Comparison of ENCODE assay signal across 26 cellular contexts in the genomic region with DNA sequence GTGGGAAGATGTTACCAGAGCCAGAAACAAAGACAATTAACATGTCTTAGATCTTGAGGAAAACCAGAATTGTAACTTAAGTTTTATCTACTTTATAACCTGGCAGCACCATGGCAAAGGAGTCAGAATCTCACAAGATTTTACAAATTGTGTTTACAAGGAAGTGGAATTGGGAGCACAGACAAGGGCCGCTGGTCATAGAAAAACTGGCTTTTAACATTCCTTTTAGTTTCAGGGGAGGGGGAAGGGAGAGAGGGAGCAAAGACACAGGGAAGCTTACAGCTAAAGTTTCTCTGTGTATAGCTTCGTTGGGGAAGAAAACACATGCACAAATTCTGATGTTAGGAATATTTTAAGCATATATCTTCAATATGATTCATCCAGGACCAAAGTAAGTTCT. TPM values are rescaled to one million over a fixed set of nuclear protein-coding genes. Genes with fewer than 3 reads are reported as not detected.
DNase-seq lines count a peak whose midpoint lies in the region; ATAC-seq, FAIRE-seq and TF ChIP-seq lines count a peak whose summit lies in the region.
"Had no signal": no experiment of that assay in that cellular context is flagged by ENCODE, and none has a peak within 500 bp of the region (broad histone marks: within the 10 kb centered on the region; RNA-seq: fewer than 3 reads in every experiment).

No MANE protein-coding gene starts in this region.

- TF ChIP-seq POLR2A in H1 (IDR thresholded peaks at IDR 0.05; ENCODE audit: control extremely low read depth in 1 of 2, low read depth in 2 of 2, low read length in 2 of 2): no peak

- H2AK5ac ChIP-seq in H1 (ENCODE audit: low read depth, low read length): no peak overlapping the region

- H3K79me1 ChIP-seq in H1 (ENCODE audit: low read depth, low read length): no peaks in the 10 kb centered on the region

- DNase-seq in GM23338 (ENCODE audit: low spot score) (peak; percentile 8), H1 (ENCODE audit: low read depth in 1 of 2, low spot score in 2 of 2) (no peak), smooth muscle cell (lab: John Stamatoyannopoulos, UW; ENCODE audit: unreplicated experiment) (no peak), foreskin keratinocyte (no peak), glutamatergic neuron (no peak)
- DNase-seq in activated T-cell treated with anti-CD3 and anti-CD28 coated beads, Interleukin-2, amount 50 U/mL, for 24 hours: no peak
- DNase-seq: Calu3, DMS79 treated with DMSO at 0.1 percent for 48 hours, MM.1S, NCI-H1048, NCI-H1417, NCI-H1694, NCI-H2081, NCI-H226, NCI-H510A, NCI-H69, Peyer's patch, SHP77 treated with DMSO at 0.1 percent for 48 hours had no signal

- H3K36me3 Mint-ChIP-seq in GM23338 (ENCODE audit: low read depth) (no peaks in the 10 kb centered on the region), nephron (ENCODE audit: low read depth) (no peaks in the 10 kb centered on the region), glutamatergic neuron (ENCODE audit: unreplicated experiment) (no peaks in the 10 kb centered on the region)
- no peaks in the 10 kb centered on the region for H3K36me3 Mint-ChIP-seq in activated T-cell treated with anti-CD3 and anti-CD28 coated beads, Interleukin-2, amount 50 U/mL, for 24 hours (ENCODE audit: low read depth)

- no peaks in the 10 kb centered on the region for H3F3A ChIP-seq in GM23338 (replicated peaks; ENCODE audit: low read depth)
- H3F3A ChIP-seq in smooth muscle cell (ENCODE audit: low read depth): no peaks in the 10 kb centered on the region

- H2BK120ac ChIP-seq in H1 (replicated peaks; ENCODE audit: low read depth, low read length): no peak overlapping the region

- no peak overlapping the region for H3K23ac ChIP-seq in H1 (ENCODE audit: insufficient read length)

- WGBS in H1 (ENCODE audit: extremely low coverage in 1 of 2, insufficient coverage in 1 of 2, insufficient read length in 1 of 2, insufficient replicate concordance in 2 of 2, low coverage in 1 of 2, low lambda C conversion rate in 2 of 2, missing lambda C conversion rate in 1 of 2), 2 experiments: 23% methylated on average over 2 of the region's 2 CpGs; no CpG with 5 or more reads in 1 of the 2 experiments
- WGBS in smooth muscle cell (ENCODE audit: low lambda C conversion rate): 4% methylated on average over 2 of the region's 2 CpGs

- no peak overlapping the region for H3K18ac ChIP-seq in H1 (ENCODE audit: extremely low read depth, low read length)

- TF ChIP-seq CTCF in GM23338 (conservative IDR thresholded peaks at IDR 0.05; ENCODE audit: low read depth in 2 of 2): no peak
- TF ChIP-seq CTCF in H1 (IDR thresholded peaks at IDR 0.05; ENCODE audit: control extremely low read depth in 1 of 3, insufficient read depth in 1 of 3, low read depth in 1 of 3, low read length in 3 of 3): no peak
- TF ChIP-seq CTCF in nephron (IDR thresholded peaks at IDR 0.05; ENCODE audit: unreplicated experiment in 3 of 3): no peak
- no peak for TF ChIP-seq CTCF in smooth muscle cell (IDR thresholded peaks at IDR 0.05; ENCODE audit: borderline replicate concordance, insufficient read depth, poor library complexity, severe bottlenecking)
- TF ChIP-seq CTCF in foreskin keratinocyte (conservative IDR thresholded peaks at IDR 0.05): no peak
- no peak for TF ChIP-seq CTCF in glutamatergic neuron (IDR thresholded peaks at IDR 0.05; ENCODE audit: partially characterized antibody, unreplicated experiment)

- H4K5ac ChIP-seq in H1 (ENCODE audit: insufficient read length, low read depth, low read length): no peak overlapping the region

- POLR2A ChIA-PET in H1 (lab: Charles Lee; ENCODE audit: partially characterized antibody): no interaction called here

- no peak overlapping the region for H2AFZ ChIP-seq in GM23338
- peak overlapping the region; percentile 88 for H2AFZ ChIP-seq in H1 (ENCODE audit: low read length)
- peak overlapping the region; percentile 84 for H2AFZ ChIP-seq in smooth muscle cell (ENCODE audit: low read depth)

- H3K27me3 Mint-ChIP-seq in GM23338 (ENCODE audit: insufficient read depth, low read depth, poor library complexity): no peaks in the 10 kb centered on the region
- H3K27me3 Mint-ChIP-seq in nephron (ENCODE audit: low read depth): no peaks in the 10 kb centered on the region
- no peaks in the 10 kb centered on the region for H3K27me3 Mint-ChIP-seq in activated T-cell treated with anti-CD3 and anti-CD28 coated beads, Interleukin-2, amount 50 U/mL, for 24 hours
- peaks cover 2% of the 10 kb centered on the region for H3K27me3 Mint-ChIP-seq in glutamatergic neuron (ENCODE audit: unreplicated experiment)

- H3K27me3 ChIP-seq in GM23338 (ENCODE audit: insufficient read depth) (no peaks in the 10 kb centered on the region), H1 (replicated peaks in 1 of 4; ENCODE audit: control insufficient read depth in 3 of 4, extremely low read depth in 1 of 4, insufficient read depth in 3 of 4, low read length in 3 of 4) (no peaks in the 10 kb centered on the region), smooth muscle cell (ENCODE audit: low read depth) (no peaks in the 10 kb centered on the region), foreskin keratinocyte (no peaks in the 10 kb centered on the region)
- H3K27me3 ChIP-seq: Peyer's patch had no signal

- H3K4me3 ChIP-seq in GM23338 (no peak overlapping the region), H1 (ENCODE audit: extremely low read depth in 1 of 4, insufficient read depth in 2 of 4, low read depth in 3 of 4, low read length in 4 of 4) (no peak overlapping the region), smooth muscle cell (no peak overlapping the region)
- H3K4me3 ChIP-seq: Peyer's patch had no signal

- H3K27ac Mint-ChIP-seq in GM23338: no peak overlapping the region
- H3K27ac Mint-ChIP-seq in nephron: peak overlapping the region in 2 of 3 experiments; percentile 32 to 41
- no peak overlapping the region for H3K27ac Mint-ChIP-seq in activated T-cell treated with anti-CD3 and anti-CD28 coated beads, Interleukin-2, amount 50 U/mL, for 24 hours
- H3K27ac Mint-ChIP-seq in glutamatergic neuron (ENCODE audit: unreplicated experiment): no peak overlapping the region

- H3K4me1 ChIP-seq in GM23338 (ENCODE audit: insufficient read depth) (no peaks in the 10 kb centered on the region), H1 (replicated peaks in 1 of 4; ENCODE audit: control insufficient read depth in 3 of 4, insufficient read depth in 4 of 4, low read length in 3 of 4) (no peaks in the 10 kb centered on the region), smooth muscle cell (ENCODE audit: low read depth) (peaks cover 6% of the 10 kb centered on the region), foreskin keratinocyte (no peaks in the 10 kb centered on the region)
- H3K4me1 ChIP-seq: Peyer's patch had no signal

- FAIRE-seq in H1 (lab: Jason Lieb, UNC): no peak
- FAIRE-seq: GM12892, GM19239, H54 had no signal

- no peak overlapping the region for H4K8ac ChIP-seq in H1 (ENCODE audit: extremely low read depth, insufficient read depth, low read length)

- H3K27ac ChIP-seq in GM23338 (ENCODE audit: low read depth) (no peak overlapping the region), H1 (ENCODE audit: low read depth, low read length) (no peak overlapping the region), smooth muscle cell (ENCODE audit: low read depth) (no peak overlapping the region), foreskin keratinocyte (no peak overlapping the region)
- H3K27ac ChIP-seq: KMS-11, Peyer's patch had no signal

- H4K20me1 ChIP-seq in GM23338 (replicated peaks; ENCODE audit: insufficient read depth) (no peaks in the 10 kb centered on the region), H1 (replicated peaks in 1 of 2; ENCODE audit: control insufficient read depth in 1 of 2, insufficient read depth in 2 of 2, low read length in 2 of 2) (no peaks in the 10 kb centered on the region), smooth muscle cell (ENCODE audit: low read depth) (no peaks in the 10 kb centered on the region)

- no peaks in the 10 kb centered on the region for H3K9me3 Mint-ChIP-seq in GM23338
- H3K9me3 Mint-ChIP-seq in nephron: no peaks in the 10 kb centered on the region
- H3K9me3 Mint-ChIP-seq in activated T-cell treated with anti-CD3 and anti-CD28 coated beads, Interleukin-2, amount 50 U/mL, for 24 hours: no peaks in the 10 kb centered on the region
- no peaks in the 10 kb centered on the region for H3K9me3 Mint-ChIP-seq in glutamatergic neuron (ENCODE audit: unreplicated experiment)

- H3K4ac ChIP-seq in H1 (replicated peaks; ENCODE audit: insufficient read length, low read depth, low read length): no peak overlapping the region

- no peaks in the 10 kb centered on the region for H3K36me3 ChIP-seq in GM23338 (ENCODE audit: insufficient read depth)
- H3K36me3 ChIP-seq in H1 (ENCODE audit: control insufficient read depth in 2 of 4, insufficient read depth in 4 of 4, low read length in 3 of 4): no peaks in the 10 kb centered on the region
- H3K36me3 ChIP-seq in smooth muscle cell (ENCODE audit: low read depth): no peaks in the 10 kb centered on the region
- H3K36me3 ChIP-seq: Peyer's patch had no signal

- H4K91ac ChIP-seq in H1 (replicated peaks; ENCODE audit: insufficient read length, low read length): no peak overlapping the region

- H3K79me2 ChIP-seq in GM23338 (replicated peaks; ENCODE audit: insufficient read depth): no peaks in the 10 kb centered on the region
- no peaks in the 10 kb centered on the region for H3K79me2 ChIP-seq in H1 (ENCODE audit: control insufficient read depth in 1 of 2, insufficient read depth in 2 of 2, low read length in 2 of 2)
- no peaks in the 10 kb centered on the region for H3K79me2 ChIP-seq in smooth muscle cell (ENCODE audit: low read depth)

- peaks cover 9% of the 10 kb centered on the region; the same call in 2 of the 3 replicates for H3K4me1 Mint-ChIP-seq in GM23338
- H3K4me1 Mint-ChIP-seq in nephron: no peaks in the 10 kb centered on the region
- no peaks in the 10 kb centered on the region for H3K4me1 Mint-ChIP-seq in activated T-cell treated with anti-CD3 and anti-CD28 coated beads, Interleukin-2, amount 50 U/mL, for 24 hours (ENCODE audit: low read depth)
- no peaks in the 10 kb centered on the region for H3K4me1 Mint-ChIP-seq in glutamatergic neuron (ENCODE audit: low read depth, unreplicated experiment)

- no peak for TF ChIP-seq RAD21 in H1 (IDR thresholded peaks at IDR 0.05 in 1 of 2, conservative IDR thresholded peaks at IDR 0.05 in 1 of 2; ENCODE audit: low read depth in 2 of 2, low read length in 2 of 2)

- no peak overlapping the region for H3K14ac ChIP-seq in H1 (ENCODE audit: insufficient read length)

- H3K9me2 ChIP-seq in GM23338 (ENCODE audit: insufficient read depth): 0 out of 2 replicates have a peak, but pooled peaks cover 2% of the 10 kb centered on the region

- CTCF ChIA-PET in H1 (lab: Charles Lee; ENCODE audit: partially characterized antibody): no interaction called here

- H2BK15ac ChIP-seq in H1 (ENCODE audit: low read length): no peak overlapping the region

- no peak for TF ChIP-seq EP300 in H1 (IDR thresholded peaks at IDR 0.05; ENCODE audit: borderline replicate concordance in 1 of 2, low read depth in 2 of 2, low read length in 2 of 2)

- H2BK12ac ChIP-seq in H1 (ENCODE audit: low read depth, low read length): no peak overlapping the region

- no peak overlapping the region for H3K9ac ChIP-seq in H1 (replicated peaks in 1 of 4; ENCODE audit: extremely low read depth in 1 of 4, low read depth in 3 of 4, low read length in 3 of 4)
- no peak overlapping the region for H3K9ac ChIP-seq in smooth muscle cell (ENCODE audit: low read depth)
- H3K9ac ChIP-seq: KMS-11 had no signal

- H3K23me2 ChIP-seq in H1 (ENCODE audit: low read depth, low read length): no peaks in the 10 kb centered on the region

- H3K4me2 ChIP-seq in GM23338 (no peak overlapping the region), H1 (ENCODE audit: insufficient read depth in 1 of 2, low read depth in 2 of 2, low read length in 2 of 2) (no peak overlapping the region), smooth muscle cell (peak overlapping the region; percentile 30)
- H3K4me2 ChIP-seq: KMS-11 had no signal

- H2BK20ac ChIP-seq in H1 (ENCODE audit: low read length): no peak overlapping the region

- H3K4me3 Mint-ChIP-seq in GM23338 (no peak overlapping the region), nephron (no peak overlapping the region), glutamatergic neuron (ENCODE audit: unreplicated experiment) (no peak overlapping the region)
- H3K4me3 Mint-ChIP-seq in activated T-cell treated with anti-CD3 and anti-CD28 coated beads, Interleukin-2, amount 50 U/mL, for 24 hours: no peak overlapping the region

- H3K56ac ChIP-seq in H1 (replicated peaks; ENCODE audit: insufficient read length, low read depth, low read length): no peak overlapping the region

- ATAC-seq in GM23338: no peak
- no peak for ATAC-seq in foreskin keratinocyte

- no peak overlapping the region for H2BK5ac ChIP-seq in H1 (ENCODE audit: low read depth, low read length)

- H3K9me3 ChIP-seq in H1 (ENCODE audit: insufficient read depth in 2 of 2, low read depth in 1 of 2, low read length in 1 of 2): no peaks in the 10 kb centered on the region
- H3K9me3 ChIP-seq in smooth muscle cell (replicated peaks; ENCODE audit: low read depth): no peaks in the 10 kb centered on the region
- H3K9me3 ChIP-seq: Peyer's patch had no signal

RNA-seq across cellular contexts. Expression of gene UGT2B11, which starts 10.3 kb away (rescaled TPM):
- not detected in 2 replicates for total RNA-seq in GM23338 (2014; rRNA removed; shearing (Covaris generic))
- polyA plus RNA-seq in GM23338 (2016; fragmentation: Nextera tagmentation; extraction: Ambion mirVana) (not detected in 2 replicates), H1 (2011; rRNA removed) (not detected in 2 replicates), smooth muscle cell (not detected in 2 replicates), foreskin keratinocyte (not detected in 2 replicates)
- not detected in 2 replicates for total RNA-seq in H1 (2021; fragmentation: NEBNext Ultra II Directional; extraction: Animal tissue kit (Norgen Biotek cat#: 25700))
- not detected for polyA plus RNA-seq in H1 (2011; cell fraction: cytosol; rRNA removed)
- not detected for polyA plus RNA-seq in H1 (2011; cell fraction: nucleus; rRNA removed)
- polyA plus RNA-seq in H1 (2012, experiment 1 of 2): not detected in 4 replicates
- polyA plus RNA-seq in H1 (2012, experiment 2 of 2): not detected
- polyA plus RNA-seq in H1 (2013, experiment 1 of 2): not detected
- polyA plus RNA-seq in H1 (2013, experiment 2 of 2): not detected
- polyA minus RNA-seq in H1 (2011; rRNA and poly(A)+ RNA removed): not detected in 2 replicates
- not detected for polyA minus RNA-seq in H1 (2011; cell fraction: cytosol; rRNA and poly(A)+ RNA removed)
- polyA minus RNA-seq in H1 (2011; cell fraction: nucleus; rRNA and poly(A)+ RNA removed): not detected
- total RNA-seq in smooth muscle cell (not detected in 2 replicates), foreskin keratinocyte (not detected in 2 replicates), glutamatergic neuron (ENCODE audit: unreplicated experiment) (not detected)
- total RNA-seq: A172, Calu3, OCI-LY7, Peyer's patch had no signal
- polyA plus RNA-seq: BJ had no signal

RNA-seq across cellular contexts. Expression of gene UGT2B28, which starts 55.4 kb away (rescaled TPM):
- total RNA-seq in GM23338 (2014; rRNA removed; shearing (Covaris generic)): not detected in 2 replicates
- polyA plus RNA-seq in GM23338 (2016; fragmentation: Nextera tagmentation; extraction: Ambion mirVana): not detected in 2 replicates
- not detected in 2 replicates for total RNA-seq in H1 (2021; fragmentation: NEBNext Ultra II Directional; extraction: Animal tissue kit (Norgen Biotek cat#: 25700))
- not detected in 2 replicates for polyA plus RNA-seq in H1 (2011; rRNA removed)
- polyA plus RNA-seq in H1 (2011; cell fraction: cytosol; rRNA removed): not detected
- polyA plus RNA-seq in H1 (2011; cell fraction: nucleus; rRNA removed): not detected
- not detected in 4 replicates for polyA plus RNA-seq in H1 (2012, experiment 1 of 2)
- not detected for polyA plus RNA-seq in H1 (2012, experiment 2 of 2)
- not detected for polyA plus RNA-seq in H1 (2013, experiment 1 of 2)
- polyA plus RNA-seq in H1 (2013, experiment 2 of 2): not detected
- not detected in 2 replicates for polyA minus RNA-seq in H1 (2011; rRNA and poly(A)+ RNA removed)
- polyA minus RNA-seq in H1 (2011; cell fraction: cytosol; rRNA and poly(A)+ RNA removed): not detected
- polyA minus RNA-seq in H1 (2011; cell fraction: nucleus; rRNA and poly(A)+ RNA removed): not detected
- not detected in 2 replicates for total RNA-seq in smooth muscle cell
- polyA plus RNA-seq in smooth muscle cell: not detected in 2 replicates
- total RNA-seq in foreskin keratinocyte: not detected in 2 replicates
- polyA plus RNA-seq in foreskin keratinocyte: not detected in 2 replicates
- not detected for total RNA-seq in glutamatergic neuron (ENCODE audit: unreplicated experiment)
- total RNA-seq: A172, Calu3, OCI-LY7, Peyer's patch had no signal
- polyA plus RNA-seq: BJ had no signal

Comparison
In these comparisons a context has a peak if more than half of its experiments do, and no peak if none do; other contexts are left out.
1. H3K27ac Mint-ChIP-seq: peak in nephron (2 of 3); none in GM23338 (single experiment), activated T-cell treated with anti-CD3 and anti-CD28 coated beads, Interleukin-2, amount 50 U/mL, for 24 hours (single experiment) and glutamatergic neuron (single experiment).